Comparison of ENCODE assay signal across 1 cellular context in genomic region chr21:44301961-44302406, GRCh38.
TF ChIP-seq lines count a peak whose summit lies in the region.

No MANE protein-coding gene starts in this region.

TF ChIP-seq in HCT116, 20 proteins besides CTCF, POLR2A, EP300 and RAD21:
- TF ChIP-seq FOSL1 (IDR thresholded peaks at IDR 0.05; ENCODE audit: low read depth) (no peak), EGR1 (IDR thresholded peaks at IDR 0.05; ENCODE audit: low read depth) (no peak), ATF3 (IDR thresholded peaks at IDR 0.05) (no peak), MAX (IDR thresholded peaks at IDR 0.05) (no peak), ZNF274 (IDR thresholded peaks at IDR 0.05; ENCODE audit: low read depth, low read length) (no peak), CBX3 (IDR thresholded peaks at IDR 0.05; ENCODE audit: low read depth) (no peak), SIN3A (IDR thresholded peaks at IDR 0.05; ENCODE audit: low read depth) (no peak), EZH2 (IDR thresholded peaks at IDR 0.05) (no peak), REST (IDR thresholded peaks at IDR 0.05; ENCODE audit: low read depth) (no peak), CEBPB (IDR thresholded peaks at IDR 0.05; ENCODE audit: low read depth) (no peak), JUND (IDR thresholded peaks at IDR 0.05) (no peak), POLR2AphosphoS5 (IDR thresholded peaks at IDR 0.05; ENCODE audit: low read depth, low read length) (no peak), EZH2phosphoT487 (IDR thresholded peaks at IDR 0.05; ENCODE audit: borderline replicate concordance) (no peak), SP1 (IDR thresholded peaks at IDR 0.05; ENCODE audit: low read depth) (no peak), SRF (IDR thresholded peaks at IDR 0.05; ENCODE audit: low read depth) (no peak), ZBTB33 (IDR thresholded peaks at IDR 0.05; ENCODE audit: extremely low read depth, insufficient replicate concordance, low read length) (no peak), ZFX (IDR thresholded peaks at IDR 0.05) (no peak), TCF7L2 (IDR thresholded peaks at IDR 0.05; ENCODE audit: borderline replicate concordance, extremely low read depth, insufficient read depth, insufficient read length) (no peak), ELF1 (IDR thresholded peaks at IDR 0.05; ENCODE audit: borderline replicate concordance, low read depth) (no peak)
